1 cellular context compared by ENCODE assay signal in the genomic region with DNA sequence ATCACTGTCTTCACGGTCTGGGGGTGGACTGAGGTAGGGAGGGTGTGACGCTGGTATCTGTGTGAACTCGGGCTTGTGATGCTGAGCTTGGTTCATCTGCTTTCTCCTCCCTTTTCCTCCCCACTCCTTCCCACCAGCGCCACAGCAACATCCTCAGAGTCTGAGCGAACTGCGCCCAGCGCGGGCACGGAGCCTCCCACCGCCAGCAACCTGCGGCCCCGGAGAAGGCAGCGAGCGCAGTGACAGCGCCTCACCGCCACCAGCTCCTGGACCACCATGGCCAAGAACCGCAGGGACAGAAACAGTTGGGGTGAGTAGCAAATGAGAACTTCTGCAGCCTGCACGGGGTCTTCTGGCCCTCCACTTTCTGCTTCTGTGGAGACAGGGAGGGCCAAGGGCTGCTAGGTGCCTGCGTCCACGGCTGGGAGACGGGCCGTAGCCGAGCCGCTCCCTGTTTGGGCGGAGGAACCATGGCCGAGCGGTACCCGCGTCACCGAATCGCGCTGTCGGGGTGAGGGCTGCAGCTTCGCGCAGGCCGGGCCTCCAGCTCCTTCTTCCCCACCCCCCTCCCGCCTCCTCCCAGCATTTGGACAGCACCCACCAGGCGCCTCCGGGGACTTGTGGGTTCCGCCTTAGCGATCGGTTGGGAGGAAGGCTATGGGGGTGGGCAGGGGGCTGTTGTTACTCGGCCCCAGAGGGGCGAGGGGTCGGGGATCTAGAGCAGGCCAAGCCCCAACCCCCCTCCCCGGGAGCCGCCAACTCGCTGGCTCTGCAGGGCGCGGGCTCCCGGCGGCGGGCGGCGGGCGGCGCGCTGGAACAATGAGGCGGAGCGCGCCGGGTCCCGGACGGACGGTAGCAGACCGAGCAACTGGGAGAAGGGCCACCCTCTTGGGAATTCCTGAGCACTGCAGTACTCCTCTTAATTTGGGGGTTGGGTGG.
TF ChIP-seq lines count a peak whose summit lies in the region.

A gene (plus strand): TSS at position 156 of the 939 bp plus-strand sequence. CDS start 121 bp downstream, at position 277.

TF ChIP-seq in WTC11, 78 proteins besides CTCF, POLR2A, EP300 and RAD21 (continued from another document and continues in another):
- TF ChIP-seq SP1 (CRISPR knock-in tag; conservative IDR thresholded peaks at IDR 0.05) (no peak; the same call in none of the 2 replicates), FOXP1 (CRISPR knock-in tag; IDR thresholded peaks at IDR 0.05; ENCODE audit: borderline replicate concordance) (peak; percentile 69), SOX15 (CRISPR knock-in tag; IDR thresholded peaks at IDR 0.05) (no peak), ZNF423 (CRISPR knock-in tag; IDR thresholded peaks at IDR 0.05) (peak; percentile 39; the same call in 1 of the 2 replicates), OVOL2 (CRISPR knock-in tag; IDR thresholded peaks at IDR 0.05; ENCODE audit: borderline replicate concordance) (no peak), PRRX2 (CRISPR knock-in tag; IDR thresholded peaks at IDR 0.05) (no peak), JUN (CRISPR knock-in tag; IDR thresholded peaks at IDR 0.05) (no peak), ZNF671 (CRISPR knock-in tag; IDR thresholded peaks at IDR 0.05) (no peak), SMAD4 (CRISPR knock-in tag; IDR thresholded peaks at IDR 0.05) (no peak), CBFB (CRISPR knock-in tag; IDR thresholded peaks at IDR 0.05; ENCODE audit: low read depth) (no peak), EMX1 (CRISPR knock-in tag; IDR thresholded peaks at IDR 0.05) (no peak), CREB1 (CRISPR knock-in tag; IDR thresholded peaks at IDR 0.05) (no peak), NR1H2 (CRISPR knock-in tag; IDR thresholded peaks at IDR 0.05) (no peak), ZBTB21 (CRISPR knock-in tag; IDR thresholded peaks at IDR 0.05; ENCODE audit: borderline replicate concordance) (0 out of 2 replicates have a peak, but pooled peaks have one; percentile 37), NFATC4 (CRISPR knock-in tag; IDR thresholded peaks at IDR 0.05) (no peak), ZNF396 (CRISPR knock-in tag; IDR thresholded peaks at IDR 0.05; ENCODE audit: borderline replicate concordance) (no peak), ZNF138 (CRISPR knock-in tag; conservative IDR thresholded peaks at IDR 0.05) (no peak), NFYB (CRISPR knock-in tag; conservative IDR thresholded peaks at IDR 0.05; ENCODE audit: low read depth) (0 out of 2 replicates have a peak, but pooled peaks have one; percentile 12), MXD4 (CRISPR knock-in tag; IDR thresholded peaks at IDR 0.05; ENCODE audit: borderline replicate concordance) (no peak)
- TF ChIP-seq, protein P1, sequence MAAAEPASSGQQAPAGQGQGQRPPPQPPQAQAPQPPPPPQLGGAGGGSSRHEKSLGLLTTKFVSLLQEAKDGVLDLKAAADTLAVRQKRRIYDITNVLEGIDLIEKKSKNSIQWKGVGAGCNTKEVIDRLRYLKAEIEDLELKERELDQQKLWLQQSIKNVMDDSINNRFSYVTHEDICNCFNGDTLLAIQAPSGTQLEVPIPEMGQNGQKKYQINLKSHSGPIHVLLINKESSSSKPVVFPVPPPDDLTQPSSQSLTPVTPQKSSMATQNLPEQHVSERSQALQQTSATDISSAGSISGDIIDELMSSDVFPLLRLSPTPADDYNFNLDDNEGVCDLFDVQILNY (CRISPR knock-in tag; IDR thresholded peaks at IDR 0.05) = peak; percentile 56; the same call in 1 of the 2 replicates
- TF ChIP-seq, protein P2, sequence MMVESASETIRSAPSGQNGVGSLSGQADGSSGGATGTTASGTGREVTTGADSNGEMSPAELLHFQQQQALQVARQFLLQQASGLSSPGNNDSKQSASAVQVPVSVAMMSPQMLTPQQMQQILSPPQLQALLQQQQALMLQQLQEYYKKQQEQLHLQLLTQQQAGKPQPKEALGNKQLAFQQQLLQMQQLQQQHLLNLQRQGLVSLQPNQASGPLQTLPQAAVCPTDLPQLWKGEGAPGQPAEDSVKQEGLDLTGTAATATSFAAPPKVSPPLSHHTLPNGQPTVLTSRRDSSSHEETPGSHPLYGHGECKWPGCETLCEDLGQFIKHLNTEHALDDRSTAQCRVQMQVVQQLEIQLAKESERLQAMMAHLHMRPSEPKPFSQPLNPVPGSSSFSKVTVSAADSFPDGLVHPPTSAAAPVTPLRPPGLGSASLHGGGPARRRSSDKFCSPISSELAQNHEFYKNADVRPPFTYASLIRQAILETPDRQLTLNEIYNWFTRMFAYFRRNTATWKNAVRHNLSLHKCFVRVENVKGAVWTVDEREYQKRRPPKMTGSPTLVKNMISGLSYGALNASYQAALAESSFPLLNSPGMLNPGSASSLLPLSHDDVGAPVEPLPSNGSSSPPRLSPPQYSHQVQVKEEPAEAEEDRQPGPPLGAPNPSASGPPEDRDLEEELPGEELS (CRISPR knock-in tag; IDR thresholded peaks at IDR 0.05) = peak; percentile 65; the same call in 1 of the 2 replicates
- TF ChIP-seq, protein P3, sequence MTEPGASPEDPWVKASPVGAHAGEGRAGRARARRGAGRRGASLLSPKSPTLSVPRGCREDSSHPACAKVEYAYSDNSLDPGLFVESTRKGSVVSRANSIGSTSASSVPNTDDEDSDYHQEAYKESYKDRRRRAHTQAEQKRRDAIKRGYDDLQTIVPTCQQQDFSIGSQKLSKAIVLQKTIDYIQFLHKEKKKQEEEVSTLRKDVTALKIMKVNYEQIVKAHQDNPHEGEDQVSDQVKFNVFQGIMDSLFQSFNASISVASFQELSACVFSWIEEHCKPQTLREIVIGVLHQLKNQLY (CRISPR knock-in tag; IDR thresholded peaks at IDR 0.05) = no peak; the same call in 1 of the 2 replicates
- TF ChIP-seq, protein P4, sequence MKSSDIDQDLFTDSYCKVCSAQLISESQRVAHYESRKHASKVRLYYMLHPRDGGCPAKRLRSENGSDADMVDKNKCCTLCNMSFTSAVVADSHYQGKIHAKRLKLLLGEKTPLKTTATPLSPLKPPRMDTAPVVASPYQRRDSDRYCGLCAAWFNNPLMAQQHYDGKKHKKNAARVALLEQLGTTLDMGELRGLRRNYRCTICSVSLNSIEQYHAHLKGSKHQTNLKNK (CRISPR knock-in tag; IDR thresholded peaks at IDR 0.05) = no peak
- TF ChIP-seq, protein P5, sequence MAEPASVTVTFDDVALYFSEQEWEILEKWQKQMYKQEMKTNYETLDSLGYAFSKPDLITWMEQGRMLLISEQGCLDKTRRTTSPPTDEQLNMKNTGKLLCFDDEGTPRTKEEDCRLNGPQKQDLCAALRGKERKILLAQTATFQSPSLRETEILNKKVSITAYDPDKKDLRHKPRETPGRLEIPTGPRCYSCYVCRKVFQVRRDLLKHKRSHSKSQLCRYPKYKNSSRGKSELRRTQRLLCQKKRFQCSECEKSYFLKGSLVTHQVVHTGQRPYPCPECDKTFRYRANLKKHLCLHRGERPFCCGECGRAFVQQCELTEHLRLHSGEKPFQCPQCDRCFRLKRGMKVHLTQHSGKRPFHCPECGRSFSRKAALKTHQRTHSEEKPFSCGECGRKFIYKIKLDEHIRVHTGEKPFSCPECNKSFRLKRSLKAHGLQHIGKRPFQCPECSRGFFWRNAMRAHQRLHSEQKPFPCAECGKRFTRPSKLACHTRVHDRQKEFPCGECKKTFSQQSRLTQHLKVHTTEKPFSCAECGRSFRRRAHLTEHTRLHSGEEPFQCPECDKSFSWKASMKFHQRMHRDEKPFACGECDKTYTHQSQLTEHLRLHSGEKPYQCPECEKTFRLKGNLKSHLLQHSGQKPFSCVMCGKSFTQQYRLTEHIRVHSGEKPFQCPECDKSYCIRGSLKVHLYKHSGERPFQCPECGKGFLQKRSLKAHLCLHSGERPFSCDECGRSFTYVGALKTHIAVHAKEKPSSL (CRISPR knock-in tag; conservative IDR thresholded peaks at IDR 0.05) = no peak
- TF ChIP-seq, protein P6, sequence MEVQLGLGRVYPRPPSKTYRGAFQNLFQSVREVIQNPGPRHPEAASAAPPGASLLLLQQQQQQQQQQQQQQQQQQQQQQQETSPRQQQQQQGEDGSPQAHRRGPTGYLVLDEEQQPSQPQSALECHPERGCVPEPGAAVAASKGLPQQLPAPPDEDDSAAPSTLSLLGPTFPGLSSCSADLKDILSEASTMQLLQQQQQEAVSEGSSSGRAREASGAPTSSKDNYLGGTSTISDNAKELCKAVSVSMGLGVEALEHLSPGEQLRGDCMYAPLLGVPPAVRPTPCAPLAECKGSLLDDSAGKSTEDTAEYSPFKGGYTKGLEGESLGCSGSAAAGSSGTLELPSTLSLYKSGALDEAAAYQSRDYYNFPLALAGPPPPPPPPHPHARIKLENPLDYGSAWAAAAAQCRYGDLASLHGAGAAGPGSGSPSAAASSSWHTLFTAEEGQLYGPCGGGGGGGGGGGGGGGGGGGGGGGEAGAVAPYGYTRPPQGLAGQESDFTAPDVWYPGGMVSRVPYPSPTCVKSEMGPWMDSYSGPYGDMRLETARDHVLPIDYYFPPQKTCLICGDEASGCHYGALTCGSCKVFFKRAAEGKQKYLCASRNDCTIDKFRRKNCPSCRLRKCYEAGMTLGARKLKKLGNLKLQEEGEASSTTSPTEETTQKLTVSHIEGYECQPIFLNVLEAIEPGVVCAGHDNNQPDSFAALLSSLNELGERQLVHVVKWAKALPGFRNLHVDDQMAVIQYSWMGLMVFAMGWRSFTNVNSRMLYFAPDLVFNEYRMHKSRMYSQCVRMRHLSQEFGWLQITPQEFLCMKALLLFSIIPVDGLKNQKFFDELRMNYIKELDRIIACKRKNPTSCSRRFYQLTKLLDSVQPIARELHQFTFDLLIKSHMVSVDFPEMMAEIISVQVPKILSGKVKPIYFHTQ (CRISPR knock-in tag; IDR thresholded peaks at IDR 0.05) = no peak
- TF ChIP-seq, protein P7, sequence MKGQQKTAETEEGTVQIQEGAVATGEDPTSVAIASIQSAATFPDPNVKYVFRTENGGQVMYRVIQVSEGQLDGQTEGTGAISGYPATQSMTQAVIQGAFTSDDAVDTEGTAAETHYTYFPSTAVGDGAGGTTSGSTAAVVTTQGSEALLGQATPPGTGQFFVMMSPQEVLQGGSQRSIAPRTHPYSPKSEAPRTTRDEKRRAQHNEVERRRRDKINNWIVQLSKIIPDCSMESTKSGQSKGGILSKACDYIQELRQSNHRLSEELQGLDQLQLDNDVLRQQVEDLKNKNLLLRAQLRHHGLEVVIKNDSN (CRISPR knock-in tag; IDR thresholded peaks at IDR 0.05) = peak; percentile 28; the same call in 1 of the 2 replicates
- TF ChIP-seq, protein P8, sequence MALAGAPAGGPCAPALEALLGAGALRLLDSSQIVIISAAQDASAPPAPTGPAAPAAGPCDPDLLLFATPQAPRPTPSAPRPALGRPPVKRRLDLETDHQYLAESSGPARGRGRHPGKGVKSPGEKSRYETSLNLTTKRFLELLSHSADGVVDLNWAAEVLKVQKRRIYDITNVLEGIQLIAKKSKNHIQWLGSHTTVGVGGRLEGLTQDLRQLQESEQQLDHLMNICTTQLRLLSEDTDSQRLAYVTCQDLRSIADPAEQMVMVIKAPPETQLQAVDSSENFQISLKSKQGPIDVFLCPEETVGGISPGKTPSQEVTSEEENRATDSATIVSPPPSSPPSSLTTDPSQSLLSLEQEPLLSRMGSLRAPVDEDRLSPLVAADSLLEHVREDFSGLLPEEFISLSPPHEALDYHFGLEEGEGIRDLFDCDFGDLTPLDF (CRISPR knock-in tag; IDR thresholded peaks at IDR 0.05) = no peak
- TF ChIP-seq, protein P9, sequence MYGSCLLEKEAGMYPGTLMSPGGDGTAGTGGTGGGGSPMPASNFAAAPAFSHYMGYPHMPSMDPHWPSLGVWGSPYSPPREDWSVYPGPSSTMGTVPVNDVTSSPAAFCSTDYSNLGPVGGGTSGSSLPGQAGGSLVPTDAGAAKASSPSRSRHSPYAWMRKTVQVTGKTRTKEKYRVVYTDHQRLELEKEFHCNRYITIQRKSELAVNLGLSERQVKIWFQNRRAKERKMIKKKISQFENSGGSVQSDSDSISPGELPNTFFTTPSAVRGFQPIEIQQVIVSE (CRISPR knock-in tag; IDR thresholded peaks at IDR 0.05; ENCODE audit: borderline replicate concordance) = no peak
- TF ChIP-seq, protein P10, sequence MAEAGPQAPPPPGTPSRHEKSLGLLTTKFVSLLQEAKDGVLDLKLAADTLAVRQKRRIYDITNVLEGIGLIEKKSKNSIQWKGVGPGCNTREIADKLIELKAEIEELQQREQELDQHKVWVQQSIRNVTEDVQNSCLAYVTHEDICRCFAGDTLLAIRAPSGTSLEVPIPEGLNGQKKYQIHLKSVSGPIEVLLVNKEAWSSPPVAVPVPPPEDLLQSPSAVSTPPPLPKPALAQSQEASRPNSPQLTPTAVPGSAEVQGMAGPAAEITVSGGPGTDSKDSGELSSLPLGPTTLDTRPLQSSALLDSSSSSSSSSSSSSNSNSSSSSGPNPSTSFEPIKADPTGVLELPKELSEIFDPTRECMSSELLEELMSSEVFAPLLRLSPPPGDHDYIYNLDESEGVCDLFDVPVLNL (CRISPR knock-in tag; IDR thresholded peaks at IDR 0.05; ENCODE audit: borderline replicate concordance, low read depth) = 0 out of 2 replicates have a peak, but pooled peaks have one; percentile 14
- TF ChIP-seq, protein P11, sequence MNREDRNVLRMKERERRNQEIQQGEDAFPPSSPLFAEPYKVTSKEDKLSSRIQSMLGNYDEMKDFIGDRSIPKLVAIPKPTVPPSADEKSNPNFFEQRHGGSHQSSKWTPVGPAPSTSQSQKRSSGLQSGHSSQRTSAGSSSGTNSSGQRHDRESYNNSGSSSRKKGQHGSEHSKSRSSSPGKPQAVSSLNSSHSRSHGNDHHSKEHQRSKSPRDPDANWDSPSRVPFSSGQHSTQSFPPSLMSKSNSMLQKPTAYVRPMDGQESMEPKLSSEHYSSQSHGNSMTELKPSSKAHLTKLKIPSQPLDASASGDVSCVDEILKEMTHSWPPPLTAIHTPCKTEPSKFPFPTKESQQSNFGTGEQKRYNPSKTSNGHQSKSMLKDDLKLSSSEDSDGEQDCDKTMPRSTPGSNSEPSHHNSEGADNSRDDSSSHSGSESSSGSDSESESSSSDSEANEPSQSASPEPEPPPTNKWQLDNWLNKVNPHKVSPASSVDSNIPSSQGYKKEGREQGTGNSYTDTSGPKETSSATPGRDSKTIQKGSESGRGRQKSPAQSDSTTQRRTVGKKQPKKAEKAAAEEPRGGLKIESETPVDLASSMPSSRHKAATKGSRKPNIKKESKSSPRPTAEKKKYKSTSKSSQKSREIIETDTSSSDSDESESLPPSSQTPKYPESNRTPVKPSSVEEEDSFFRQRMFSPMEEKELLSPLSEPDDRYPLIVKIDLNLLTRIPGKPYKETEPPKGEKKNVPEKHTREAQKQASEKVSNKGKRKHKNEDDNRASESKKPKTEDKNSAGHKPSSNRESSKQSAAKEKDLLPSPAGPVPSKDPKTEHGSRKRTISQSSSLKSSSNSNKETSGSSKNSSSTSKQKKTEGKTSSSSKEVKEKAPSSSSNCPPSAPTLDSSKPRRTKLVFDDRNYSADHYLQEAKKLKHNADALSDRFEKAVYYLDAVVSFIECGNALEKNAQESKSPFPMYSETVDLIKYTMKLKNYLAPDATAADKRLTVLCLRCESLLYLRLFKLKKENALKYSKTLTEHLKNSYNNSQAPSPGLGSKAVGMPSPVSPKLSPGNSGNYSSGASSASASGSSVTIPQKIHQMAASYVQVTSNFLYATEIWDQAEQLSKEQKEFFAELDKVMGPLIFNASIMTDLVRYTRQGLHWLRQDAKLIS (CRISPR knock-in tag; IDR thresholded peaks at IDR 0.05; ENCODE audit: borderline replicate concordance) = no peak
- TF ChIP-seq, protein P12, sequence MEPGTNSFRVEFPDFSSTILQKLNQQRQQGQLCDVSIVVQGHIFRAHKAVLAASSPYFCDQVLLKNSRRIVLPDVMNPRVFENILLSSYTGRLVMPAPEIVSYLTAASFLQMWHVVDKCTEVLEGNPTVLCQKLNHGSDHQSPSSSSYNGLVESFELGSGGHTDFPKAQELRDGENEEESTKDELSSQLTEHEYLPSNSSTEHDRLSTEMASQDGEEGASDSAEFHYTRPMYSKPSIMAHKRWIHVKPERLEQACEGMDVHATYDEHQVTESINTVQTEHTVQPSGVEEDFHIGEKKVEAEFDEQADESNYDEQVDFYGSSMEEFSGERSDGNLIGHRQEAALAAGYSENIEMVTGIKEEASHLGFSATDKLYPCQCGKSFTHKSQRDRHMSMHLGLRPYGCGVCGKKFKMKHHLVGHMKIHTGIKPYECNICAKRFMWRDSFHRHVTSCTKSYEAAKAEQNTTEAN (CRISPR knock-in tag; IDR thresholded peaks at IDR 0.05) = peak; percentile 87; the same call in 1 of the 2 replicates
- TF ChIP-seq, protein P13, sequence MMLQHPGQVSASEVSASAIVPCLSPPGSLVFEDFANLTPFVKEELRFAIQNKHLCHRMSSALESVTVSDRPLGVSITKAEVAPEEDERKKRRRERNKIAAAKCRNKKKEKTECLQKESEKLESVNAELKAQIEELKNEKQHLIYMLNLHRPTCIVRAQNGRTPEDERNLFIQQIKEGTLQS (CRISPR knock-in tag; conservative IDR thresholded peaks at IDR 0.05) = no peak
